In genomic region chr6:91288741-91289140, GRCh38 we compare ENCODE assay signal across 23 cellular contexts.
DNase-seq lines count a peak whose midpoint lies in the region; ATAC-seq, FAIRE-seq and TF ChIP-seq lines count a peak whose summit lies in the region.
"Had no signal": no experiment of that assay in that cellular context is flagged by ENCODE, and none has a peak within 500 bp of the region (broad histone marks: within the 10 kb centered on the region; RNA-seq: fewer than 3 reads in every experiment).

No MANE protein-coding gene starts in this region.

- H3K9me3 ChIP-seq in A673 (ENCODE audit: low read depth, low read length, poor library complexity, severe bottlenecking) (no peaks in the 10 kb centered on the region), neuronal stem cell (replicated peaks in 1 of 2; ENCODE audit: control insufficient read depth in 2 of 2, insufficient read depth in 1 of 2, low read depth in 1 of 2, low read length in 2 of 2) (no peaks in the 10 kb centered on the region)
- no peaks in the 10 kb centered on the region for H3K9me3 ChIP-seq in naive thymus-derived CD4-positive, alpha-beta T cell (ENCODE audit: control insufficient read depth in 2 of 3, low read length in 3 of 3)
- H3K9me3 ChIP-seq: BLaER1 had no signal

- H3K79me1 ChIP-seq in neuronal stem cell (ENCODE audit: low read depth, low read length) = no peaks in the 10 kb centered on the region

- H3K36me3 ChIP-seq in A673 (ENCODE audit: insufficient read depth, low read length, poor library complexity, severe bottlenecking) (no peaks in the 10 kb centered on the region), neuronal stem cell (replicated peaks in 1 of 2; ENCODE audit: control insufficient read depth in 2 of 2, insufficient read depth in 2 of 2, low read length in 2 of 2) (no peaks in the 10 kb centered on the region)
- no peaks in the 10 kb centered on the region for H3K36me3 ChIP-seq in naive thymus-derived CD4-positive, alpha-beta T cell (ENCODE audit: control insufficient read depth in 2 of 3, insufficient read depth in 3 of 3, low read length in 3 of 3)
- H3K36me3 ChIP-seq: BLaER1 had no signal

- H3K27ac ChIP-seq in A673 (ENCODE audit: low read depth, low read length, poor library complexity, severe bottlenecking) = no peak overlapping the region
- no peak overlapping the region for H3K27ac ChIP-seq in neuronal stem cell (replicated peaks; ENCODE audit: low read length)
- no peak overlapping the region for H3K27ac ChIP-seq in naive thymus-derived CD4-positive, alpha-beta T cell (ENCODE audit: low read depth, low read length)
- H3K27ac ChIP-seq: BLaER1, KMS-11 had no signal

- no peak overlapping the region for H3K27ac Mint-ChIP-seq in naive thymus-derived CD4-positive, alpha-beta T cell

- no peak for FAIRE-seq in RCC 7860 (lab: Jason Lieb, UNC)
- FAIRE-seq: A204.1, H54, HepG2 had no signal

- DNase-seq in A673 (ENCODE audit: low spot score) (peak; percentile 61), LHCN-M2 (ENCODE audit: low read depth) (peak; percentile 34), astrocyte of the hippocampus (ENCODE audit: low read depth, low spot score) (peak; percentile 28), neuronal stem cell (ENCODE audit: low spot score) (no peak), DMS79 treated with DMSO at 0.1 percent for 48 hours (lab: John Stamatoyannopoulos, UW) (no peak), KG1 (lab: John Stamatoyannopoulos, UW) (no peak), RCC 7860 (ENCODE audit: low spot score) (no peak)
- DNase-seq in naive thymus-derived CD4-positive, alpha-beta T cell = no peak
- DNase-seq: Calu3; CD4-positive, alpha-beta memory T cell; NCI-H1048; NCI-H1436; NCI-H1930; NCI-H69; NK-92 treated with Interleukin-12 subunit alpha and Interleukin-12 subunit beta, amount 100 ng/mL, for 24 hours; OCI-M1; RPMI8226; SIG-M5 had no signal

- no peak overlapping the region for H2BK12ac ChIP-seq in neuronal stem cell (ENCODE audit: low read length)

- no peaks in the 10 kb centered on the region for H3K27me3 Mint-ChIP-seq in naive thymus-derived CD4-positive, alpha-beta T cell
- H3K27me3 Mint-ChIP-seq: CD4-positive, alpha-beta memory T cell had no signal

- peaks cover 0 to 6% (median 0%) of the 10 kb centered on the region in 11 donors for H3K9me3 Mint-ChIP-seq in naive thymus-derived CD4-positive, alpha-beta T cell

- POLR2A ChIA-PET in A673 (lab: Charles Lee; ENCODE audit: low non-redundant PET) = no interaction called here
- POLR2A ChIA-PET in naive thymus-derived CD4-positive, alpha-beta T cell (lab: Charles Lee) = no interaction called here

- H3K4me1 ChIP-seq in A673 (ENCODE audit: insufficient read depth, low read length, poor library complexity, severe bottlenecking) (no peaks in the 10 kb centered on the region), neuronal stem cell (ENCODE audit: control insufficient read depth in 2 of 2, insufficient read depth in 1 of 2, low read depth in 1 of 2, low read length in 2 of 2) (no peaks in the 10 kb centered on the region)
- no peaks in the 10 kb centered on the region for H3K4me1 ChIP-seq in naive thymus-derived CD4-positive, alpha-beta T cell (ENCODE audit: control insufficient read depth in 2 of 2, insufficient read depth in 2 of 2, low read length in 2 of 2)
- H3K4me1 ChIP-seq: BLaER1 had no signal

- BruUV-seq in A673 (replicated peaks; lab: Mats Ljungman, UMichigan) = no TSS peak

- H2AFZ ChIP-seq in neuronal stem cell (ENCODE audit: low read length) = no peak overlapping the region

- CTCF ChIA-PET in A673 (lab: Charles Lee) = no interaction called here
- CTCF ChIA-PET in naive thymus-derived CD4-positive, alpha-beta T cell (lab: Charles Lee) = no interaction called here

- no peak overlapping the region for H3K4me3 ChIP-seq in A673 (ENCODE audit: low read depth, low read length, poor library complexity, severe bottlenecking)
- H3K4me3 ChIP-seq in neuronal stem cell (ENCODE audit: low read length in 2 of 2) = no peak overlapping the region
- no peak overlapping the region for H3K4me3 ChIP-seq in naive thymus-derived CD4-positive, alpha-beta T cell (ENCODE audit: low read length)
- H3K4me3 ChIP-seq: BLaER1 had no signal

- no peak for TF ChIP-seq CTCF in A673 (conservative IDR thresholded peaks at IDR 0.05; ENCODE audit: low read depth, low read length)

- H3K18ac ChIP-seq in neuronal stem cell (ENCODE audit: low read length) = no peak overlapping the region

- H3K4ac ChIP-seq in neuronal stem cell (ENCODE audit: low read length) = no peak overlapping the region

- no peak overlapping the region for H3K9ac ChIP-seq in neuronal stem cell (ENCODE audit: low read depth, low read length, poor library complexity)
- H3K9ac ChIP-seq: BLaER1, KMS-11 had no signal

- H3K4me1 Mint-ChIP-seq in naive thymus-derived CD4-positive, alpha-beta T cell = no peaks in the 10 kb centered on the region
- H3K4me1 Mint-ChIP-seq: CD4-positive, alpha-beta memory T cell had no signal

- H3K23ac ChIP-seq in neuronal stem cell (ENCODE audit: low read depth, low read length, poor library complexity) = no peak overlapping the region

- H3K36me3 Mint-ChIP-seq in naive thymus-derived CD4-positive, alpha-beta T cell = no peaks in the 10 kb centered on the region
- H3K36me3 Mint-ChIP-seq: CD4-positive, alpha-beta memory T cell had no signal

- no peak overlapping the region for H3K4me3 Mint-ChIP-seq in naive thymus-derived CD4-positive, alpha-beta T cell
- H3K4me3 Mint-ChIP-seq: CD4-positive, alpha-beta memory T cell had no signal

- WGBS in neuronal stem cell (ENCODE audit: extremely low coverage in 2 of 2, insufficient read length in 2 of 2, insufficient replicate concordance in 1 of 2), 2 donors = no CpG with 5 or more reads among the region's 2 CpGs

- H3K27me3 ChIP-seq in A673 (replicated peaks; ENCODE audit: insufficient read depth, low read depth, low read length, poor library complexity) (no peaks in the 10 kb centered on the region), neuronal stem cell (ENCODE audit: control insufficient read depth in 3 of 3, insufficient read depth in 3 of 3, low read depth in 1 of 3, low read length in 3 of 3) (no peaks in the 10 kb centered on the region)
- H3K27me3 ChIP-seq in naive thymus-derived CD4-positive, alpha-beta T cell (ENCODE audit: control insufficient read depth in 2 of 2, insufficient read depth in 2 of 2, low read length in 2 of 2) = no peaks in the 10 kb centered on the region
- H3K27me3 ChIP-seq: BLaER1 had no signal

- no peak overlapping the region for H3K4me2 ChIP-seq in neuronal stem cell (ENCODE audit: insufficient read depth, low read length, poor library complexity, severe bottlenecking)
- H3K4me2 ChIP-seq: BLaER1, KMS-11 had no signal

- H4K91ac ChIP-seq in neuronal stem cell (ENCODE audit: low read depth, low read length, poor library complexity) = no peak overlapping the region

- intact Hi-C loops in A673 (cut with micrococcal nuclease; ENCODE audit: unreplicated experiment) = loop anchor here (10.0 kb wide), 1 partner anchor 566 kb away; no protein-coding TSS in a partner anchor
- intact Hi-C loops in naive thymus-derived CD4-positive, alpha-beta T cell (cut with micrococcal nuclease) = no loop called here

- H2BK15ac ChIP-seq in neuronal stem cell (ENCODE audit: low read length) = no peak overlapping the region

- no peak overlapping the region for H3K14ac ChIP-seq in neuronal stem cell (ENCODE audit: low read length)

- H2BK5ac ChIP-seq in neuronal stem cell (ENCODE audit: low read length) = no peak overlapping the region

- H2AK5ac ChIP-seq in neuronal stem cell (ENCODE audit: low read depth, low read length) = no peak overlapping the region

- no peak for ATAC-seq in naive thymus-derived CD4-positive, alpha-beta T cell
- ATAC-seq: HepG2 had no signal

- peak overlapping the region; percentile 45 for H4K8ac ChIP-seq in neuronal stem cell (ENCODE audit: low read depth, low read length)

- H2BK120ac ChIP-seq in neuronal stem cell (ENCODE audit: low read depth, low read length) = no peak overlapping the region

Comparison
In these comparisons a context has a peak if more than half of its experiments do, and no peak if none do; other contexts are left out.
1. DNase-seq: peak in A673 (single experiment), LHCN-M2 (single experiment) and astrocyte of the hippocampus (single experiment); none in neuronal stem cell (single experiment), DMS79 treated with DMSO at 0.1 percent for 48 hours (single experiment), naive thymus-derived CD4-positive, alpha-beta T cell (0 of 9), KG1 (single experiment) and RCC 7860 (single experiment).